22 cellular contexts compared by ENCODE assay signal in the genomic region with DNA sequence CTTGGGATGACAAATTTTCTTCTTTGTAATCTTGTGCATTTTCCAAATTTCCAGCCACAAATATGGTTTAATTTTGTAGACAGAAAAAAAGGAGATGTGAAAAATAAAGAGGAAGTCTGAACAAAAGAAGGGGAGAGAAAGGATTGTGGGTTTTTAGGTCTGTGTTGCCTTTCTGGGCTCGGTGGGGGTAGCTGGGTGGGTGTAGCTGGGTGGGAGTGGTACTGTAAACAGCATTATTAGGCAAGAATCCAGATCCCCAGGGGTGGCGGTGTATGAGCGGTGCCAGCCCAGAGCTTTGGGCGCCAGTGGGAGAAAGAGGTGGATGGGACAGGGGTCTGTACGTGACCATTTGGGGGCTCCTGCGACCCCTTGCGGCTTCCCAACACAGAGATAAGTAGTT.
"Had no signal": no experiment of that assay in that cellular context is flagged by ENCODE, and none has a peak within 500 bp of the region (broad histone marks: within the 10 kb centered on the region; RNA-seq: fewer than 3 reads in every experiment).

No MANE protein-coding gene starts in this region.

- H3K4me3 Mint-ChIP-seq: activated CD8-positive, alpha-beta T cell treated with anti-CD3 and anti-CD28 coated beads, Interleukin-2, amount 10 ng/mL, durations not matched to agents 7 days and 5 days; activated naive CD4-positive, alpha-beta T cell treated with anti-CD3 and anti-CD28 coated beads, Interleukin-2, amount 50 U/mL, for 24 hours; T-helper 1 cell treated with Interleukin-12 subunit alpha and Interleukin-12 subunit beta and Interleukin-4 antibody, amounts not matched to agents 30 μg/mL and 1 μg/mL, for 36 hours; WTC11 had no signal

- DNase-seq: activated CD4-positive, alpha-beta T cell treated with anti-CD3 and anti-CD28 coated beads for 48 hours; activated CD4-positive, alpha-beta T cell treated with anti-CD3 and anti-CD28 coated beads, Interleukin-2, amount 50 U/mL, for 4 hours; activated CD4-positive, CD25-positive, alpha-beta regulatory T cell treated with anti-CD3 and anti-CD28 coated beads, Interleukin-2, amount 50 U/mL, for 72 hours; activated CD8-positive, alpha-beta memory T cell treated with anti-CD3 and anti-CD28 coated beads, Interleukin-2, amount 50 U/mL, for 48 hours; activated CD8-positive, alpha-beta T cell treated with anti-CD3 and anti-CD28 coated beads, Interleukin-2, amount 10 ng/mL, durations not matched to agents 7 days and 5 days; activated naive CD4-positive, alpha-beta T cell; activated T-cell treated with anti-CD3 and anti-CD28 coated beads, Interleukin-2, amount 50 U/mL, for 1 hour; aorta; central memory CD4-positive, alpha-beta T cell; KG1; NCI-H1092; NCI-H1417; NCI-H1930; NCI-H510A treated with DMSO at 0.1 percent for 48 hours; NCI-H69; NK-92 treated with Interleukin-12 subunit alpha and Interleukin-12 subunit beta, amount 100 ng/mL, for 24 hours; RPMI8226 had no signal

- H3K27ac Mint-ChIP-seq: activated CD8-positive, alpha-beta T cell treated with anti-CD3 and anti-CD28 coated beads, Interleukin-2, amount 10 ng/mL, durations not matched to agents 7 days and 5 days; T-helper 1 cell treated with Interleukin-12 subunit alpha and Interleukin-12 subunit beta and Interleukin-4 antibody, amounts not matched to agents 30 μg/mL and 1 μg/mL, for 36 hours; WTC11 had no signal

- H3K36me3 Mint-ChIP-seq: WTC11 had no signal

- ATAC-seq: activated CD8-positive, alpha-beta T cell treated with anti-CD3 and anti-CD28 coated beads, Interleukin-2, amount 10 ng/mL, durations not matched to agents 7 days and 5 days; Right ventricle myocardium inferior; SK-N-SH treated with all-trans-retinoic acid at 6 μM for 48 hours; WTC11 had no signal

- H3K9me3 Mint-ChIP-seq: activated naive CD4-positive, alpha-beta T cell treated with anti-CD3 and anti-CD28 coated beads, Interleukin-2, amount 50 U/mL, for 24 hours; T-helper 1 cell treated with Interleukin-12 subunit alpha and Interleukin-12 subunit beta and Interleukin-4 antibody, amounts not matched to agents 30 μg/mL and 1 μg/mL, for 36 hours; WTC11 had no signal
